In the genomic region with DNA sequence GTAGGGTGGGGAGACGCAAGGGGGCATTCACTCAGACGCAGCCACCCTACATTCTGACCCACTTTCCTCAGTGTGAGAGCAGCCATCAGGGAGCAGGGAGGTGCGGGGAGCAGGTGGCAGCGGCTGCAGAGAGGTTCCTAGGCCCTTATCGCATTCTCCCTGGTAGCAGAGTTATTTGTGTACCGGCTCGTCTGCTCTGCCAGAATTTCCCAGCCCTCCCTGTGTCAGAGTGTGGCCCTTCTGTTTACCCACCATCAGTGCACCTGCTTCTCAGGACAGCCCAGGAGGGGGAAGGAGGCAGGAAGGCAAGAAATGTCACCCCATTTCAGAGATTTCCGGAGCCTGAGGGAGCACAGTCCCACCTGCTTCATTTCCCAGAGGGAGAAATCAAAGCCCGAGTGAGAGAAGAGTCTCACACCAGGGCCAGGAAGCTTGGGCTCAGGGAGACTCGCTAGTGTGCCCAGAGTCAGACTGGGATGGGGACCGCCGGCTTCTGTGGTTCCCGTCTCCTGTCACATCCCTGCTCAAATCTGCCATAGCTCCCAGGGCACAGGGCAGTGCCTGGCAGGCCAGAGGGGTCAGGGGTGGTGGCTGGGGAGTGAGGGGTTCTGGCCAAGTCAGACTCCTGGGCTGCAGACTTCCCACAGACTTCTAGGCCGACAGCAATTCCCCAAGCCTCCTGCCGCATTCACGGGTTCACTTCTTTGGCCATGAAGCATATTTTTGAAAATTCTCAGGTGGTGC, we compare ENCODE assay signal across 10 cellular contexts. TPM values are rescaled to one million over a fixed set of nuclear protein-coding genes. Genes with fewer than 3 reads are reported as not detected.
DNase-seq lines count a peak whose midpoint lies in the region; ATAC-seq and TF ChIP-seq lines count a peak whose summit lies in the region.
"Had no signal": no experiment of that assay in that cellular context is flagged by ENCODE, and none has a peak within 500 bp of the region (broad histone marks: within the 10 kb centered on the region; RNA-seq: fewer than 3 reads in every experiment).

No MANE protein-coding gene starts in this region.

- H3K27me3 Mint-ChIP-seq in mesothelial cell of epicardium (ENCODE audit: low read depth) = no peaks in the 10 kb centered on the region
- no peaks in the 10 kb centered on the region for H3K27me3 Mint-ChIP-seq in stimulated activated naive CD8-positive, alpha-beta T cell treated with anti-CD3 and anti-CD28 coated beads, Interleukin-15, amount 100 ng/mL, for 72 hours

- H3K4me3 ChIP-seq in breast epithelium (no peak overlapping the region), mammary epithelial cell (replicated peaks in 1 of 3; ENCODE audit: insufficient read depth in 1 of 3, low read depth in 2 of 3, low read length in 3 of 3) (no peak overlapping the region), colonic mucosa (no peak overlapping the region)

- no peak for TF ChIP-seq POLR2A in breast epithelium (IDR thresholded peaks at IDR 0.05)

- dilution Hi-C loops in mammary epithelial cell (cut with HindIII; ENCODE audit: low sequenced_read_pairs) = loop anchor here (5.0 kb wide), 1 partner anchor 36 kb away; no protein-coding TSS in a partner anchor

- WGBS in mammary epithelial cell (ENCODE audit: low coverage, missing lambda C conversion rate) = 68% methylated on average over 6 of the region's 16 CpGs

- H3K9me3 ChIP-seq in breast epithelium (no peaks in the 10 kb centered on the region), mammary epithelial cell (replicated peaks; ENCODE audit: insufficient read depth, low read length) (no peaks in the 10 kb centered on the region), colonic mucosa (no peaks in the 10 kb centered on the region)

- H3K9ac ChIP-seq in mammary epithelial cell (ENCODE audit: insufficient read depth, low read length) (no peak overlapping the region), colonic mucosa (ENCODE audit: low read depth in 2 of 2, low read length in 2 of 2) (peak overlapping the region; percentile 48 to 56)

- DNase-seq in breast epithelium (ENCODE audit: low spot score in 2 of 2) = no peak
- no peak for DNase-seq in mammary epithelial cell
- peak; percentile 69 for DNase-seq in colonic mucosa
- DNase-seq in mesothelial cell of epicardium (ENCODE audit: low spot score in 2 of 2, unreplicated experiment in 2 of 2) = no peak
- DNase-seq in stimulated activated naive CD8-positive, alpha-beta T cell treated with anti-CD3 and anti-CD28 coated beads, Interleukin-15, amount 100 ng/mL, for 72 hours = no peak
- DNase-seq: H9, T-helper 9 cell had no signal

- H3K4me1 Mint-ChIP-seq in mesothelial cell of epicardium = peaks cover 3% of the 10 kb centered on the region
- peaks cover 33% of the 10 kb centered on the region for H3K4me1 Mint-ChIP-seq in stimulated activated naive CD8-positive, alpha-beta T cell treated with anti-CD3 and anti-CD28 coated beads, Interleukin-15, amount 100 ng/mL, for 72 hours

- H3K4me1 ChIP-seq in breast epithelium (no peaks in the 10 kb centered on the region), mammary epithelial cell (ENCODE audit: insufficient read depth, low read length) (no peaks in the 10 kb centered on the region), colonic mucosa (peaks cover 4% of the 10 kb centered on the region)

- H3K9me3 Mint-ChIP-seq in mesothelial cell of epicardium = no peaks in the 10 kb centered on the region
- H3K9me3 Mint-ChIP-seq in stimulated activated naive CD8-positive, alpha-beta T cell treated with anti-CD3 and anti-CD28 coated beads, Interleukin-15, amount 100 ng/mL, for 72 hours = no peaks in the 10 kb centered on the region
- H3K9me3 Mint-ChIP-seq: H9 had no signal

- TF ChIP-seq CTCF in breast epithelium (IDR thresholded peaks at IDR 0.05) = no peak
- no peak for TF ChIP-seq CTCF in mammary epithelial cell (conservative IDR thresholded peaks at IDR 0.05 in 1 of 2, IDR thresholded peaks at IDR 0.05 in 1 of 2; ENCODE audit: extremely low read depth in 1 of 2, insufficient read depth in 1 of 2, low read depth in 1 of 2, low read length in 2 of 2)
- TF ChIP-seq CTCF in colonic mucosa (IDR thresholded peaks at IDR 0.05) = no peak
- TF ChIP-seq CTCF in mesothelial cell of epicardium (IDR thresholded peaks at IDR 0.05; ENCODE audit: unreplicated experiment) = no peak

- ATAC-seq in HG03342 (IDR thresholded peaks at IDR 0.05; ENCODE audit: unreplicated experiment) (no peak), GM19397 (IDR thresholded peaks at IDR 0.05; ENCODE audit: unreplicated experiment) (no peak), HG03139 (IDR thresholded peaks at IDR 0.05; ENCODE audit: unreplicated experiment) (no peak)
- no peak for ATAC-seq in stimulated activated naive CD8-positive, alpha-beta T cell treated with anti-CD3 and anti-CD28 coated beads, Interleukin-15, amount 100 ng/mL, for 72 hours

- H3K27me3 ChIP-seq in breast epithelium = no peaks in the 10 kb centered on the region
- no peaks in the 10 kb centered on the region for H3K27me3 ChIP-seq in mammary epithelial cell (ENCODE audit: insufficient read depth, low read length)
- no peaks in the 10 kb centered on the region for H3K27me3 ChIP-seq in colonic mucosa

- peak overlapping the region; percentile 17 to 69 for H3K27ac ChIP-seq in breast epithelium
- no peak overlapping the region for H3K27ac ChIP-seq in mammary epithelial cell (ENCODE audit: insufficient read depth, low read depth, low read length)
- H3K27ac ChIP-seq in colonic mucosa = peak overlapping the region; percentile 83

- H3K79me2 ChIP-seq in mammary epithelial cell (ENCODE audit: insufficient read depth, low read length) = no peaks in the 10 kb centered on the region

- no peak overlapping the region for H2AFZ ChIP-seq in mammary epithelial cell (ENCODE audit: low read depth, low read length)

- peak overlapping the region; percentile 30 for H3K27ac Mint-ChIP-seq in mesothelial cell of epicardium
- no peak overlapping the region for H3K27ac Mint-ChIP-seq in stimulated activated naive CD8-positive, alpha-beta T cell treated with anti-CD3 and anti-CD28 coated beads, Interleukin-15, amount 100 ng/mL, for 72 hours

- H3K4me2 ChIP-seq in mammary epithelial cell (ENCODE audit: insufficient read depth, low read depth, low read length) = no peak overlapping the region

- CTCF ChIA-PET in mammary epithelial cell (lab: Charles Lee; ENCODE audit: low non-redundant PET) = no interaction called here

- in situ Hi-C loops in mammary epithelial cell (cut with MboI; ENCODE audit: low sequenced_read_pairs in 2 of 2) = no loop called here

- H3K36me3 ChIP-seq in breast epithelium (no peaks in the 10 kb centered on the region), mammary epithelial cell (ENCODE audit: insufficient read depth, low read length) (no peaks in the 10 kb centered on the region), colonic mucosa (no peaks in the 10 kb centered on the region)

- no peaks in the 10 kb centered on the region for H3K36me3 Mint-ChIP-seq in mesothelial cell of epicardium

- no peak overlapping the region for H3K4me3 Mint-ChIP-seq in mesothelial cell of epicardium
- H3K4me3 Mint-ChIP-seq in stimulated activated naive CD8-positive, alpha-beta T cell treated with anti-CD3 and anti-CD28 coated beads, Interleukin-15, amount 100 ng/mL, for 72 hours = no peak overlapping the region
- H3K4me3 Mint-ChIP-seq: H9 had no signal

- no TSS peak for BruUV-seq in mammary epithelial cell (replicated peaks; lab: Mats Ljungman, UMichigan)

- no peaks in the 10 kb centered on the region for H4K20me1 ChIP-seq in mammary epithelial cell (ENCODE audit: insufficient read depth, low read length)

- intact Hi-C loops in breast epithelium (cut with DNase I; ENCODE audit: low total_unique reads) (no loop called here), mammary epithelial cell (cut with micrococcal nuclease) (no loop called here), colonic mucosa (cut with DNase I) (no loop called here)

RNA-seq across cellular contexts. Expression of gene ARRB1, which starts 49.7 kb away (rescaled TPM):
- total RNA-seq in breast epithelium = 10 to 100 TPM; 31.2 to 64.0 (median 42.3) TPM
- 1 to 10 TPM; 3.9 to 5.3 TPM for total RNA-seq in mammary epithelial cell
- polyA plus RNA-seq in mammary epithelial cell = 5.4 TPM
- 9.9 TPM for polyA minus RNA-seq in mammary epithelial cell
- 10 to 100 TPM; 70.3 to 73.4 TPM for total RNA-seq in colonic mucosa
- 15.9 to 17.5 TPM (median 16.5 TPM) in 3 replicates for total RNA-seq in mesothelial cell of epicardium
